Comparison of ENCODE assay signal across 8 cellular contexts in genomic region chr1:95116666-95117206, GRCh38. TPM values are rescaled to one million over a fixed set of nuclear protein-coding genes. Genes with fewer than 3 reads are reported as not detected.
DNase-seq lines count a peak whose midpoint lies in the region; ATAC-seq and TF ChIP-seq lines count a peak whose summit lies in the region.

No MANE protein-coding gene starts in this region.

- H3K27me3 ChIP-seq in H9 (ENCODE audit: insufficient read depth, low read length) (no peaks in the 10 kb centered on the region; the same call in 1 of the 2 replicates), cardiac muscle cell (no peaks in the 10 kb centered on the region), ovary (no peaks in the 10 kb centered on the region), aorta (ENCODE audit: control insufficient read depth in 1 of 2, insufficient read depth in 2 of 2, low read length in 1 of 2) (no peaks in the 10 kb centered on the region)

- H3K4me3 ChIP-seq in cardiac muscle cell, result peak overlapping the region; percentile 98
- peak overlapping the region; percentile 95 for H3K4me3 ChIP-seq in ovary
- H3K4me3 ChIP-seq in aorta (ENCODE audit: low read length in 2 of 2), result peak overlapping the region; percentile 88 to 99

- no peaks in the 10 kb centered on the region for H4K20me1 ChIP-seq in H9 (ENCODE audit: control insufficient read depth, insufficient read depth, insufficient read length)

- no peaks in the 10 kb centered on the region for H3K36me3 Mint-ChIP-seq in H9 (ENCODE audit: insufficient read depth in 1 of 3, low read depth in 3 of 3)
- no peaks in the 10 kb centered on the region for H3K36me3 Mint-ChIP-seq in activated naive CD4-positive, alpha-beta T cell treated with anti-CD3 and anti-CD28 coated beads, Interleukin-2, amount 50 U/mL, for 24 hours

- peaks cover 17% of the 10 kb centered on the region for H3K27me3 Mint-ChIP-seq in H9 (ENCODE audit: low read depth)
- peaks cover 32% of the 10 kb centered on the region for H3K27me3 Mint-ChIP-seq in activated naive CD4-positive, alpha-beta T cell treated with anti-CD3 and anti-CD28 coated beads, Interleukin-2, amount 50 U/mL, for 24 hours

- no peak overlapping the region for H3K4ac ChIP-seq in H9 (ENCODE audit: low read depth, low read length)

- H2AK5ac ChIP-seq in H9 (ENCODE audit: insufficient read length, low read length), result no peak overlapping the region

- no peak overlapping the region for H4K5ac ChIP-seq in H9 (ENCODE audit: insufficient read length, low read depth, low read length)

- H3T11ph ChIP-seq in H9 (ENCODE audit: low read length), result no peak overlapping the region

- no peak overlapping the region for H3K9ac ChIP-seq in H9 (ENCODE audit: extremely low read depth, insufficient read length, low read length)

- H3K4me1 ChIP-seq in H9 (ENCODE audit: insufficient read depth, low read length) (no peaks in the 10 kb centered on the region), cardiac muscle cell (ENCODE audit: low read depth) (peaks cover 16% of the 10 kb centered on the region), ovary (ENCODE audit: insufficient read depth) (peaks cover 2% of the 10 kb centered on the region), aorta (ENCODE audit: control insufficient read depth in 1 of 2, insufficient read depth in 2 of 2, low read length in 2 of 2) (peaks cover 2 to 3% of the 10 kb centered on the region in 2 donors)

- TF ChIP-seq POLR2A in ovary (IDR thresholded peaks at IDR 0.05), result no peak

- no peaks in the 10 kb centered on the region for H3K79me1 ChIP-seq in H9 (ENCODE audit: insufficient read depth, low read depth, low read length, poor library complexity, severe bottlenecking)

- intact Hi-C loops in ovary (cut with DNase I) (loop anchor here in 1 of 4 donors (5.0 kb wide), 1 partner anchor 116 kb away; the partner anchor contains the start of gene RWDD3), aorta (cut with DNase I) (loop anchor here (2.0 to 10.0 kb wide), 4 partner anchors 39 to 118 kb away; partner anchors contain the start of genes RWDD3 (in 2 of the 2) and ALG14 (in 1 of the 2))

- H3K23me2 ChIP-seq in H9 (ENCODE audit: insufficient read length, low read depth, low read length, poor library complexity, severe bottlenecking), result peaks cover 8% of the 10 kb centered on the region

- H2BK20ac ChIP-seq in H9 (ENCODE audit: low read depth, low read length, poor library complexity, severe bottlenecking), result no peak overlapping the region

- peak; percentile 24 for DNase-seq in EH (ENCODE audit: low read depth)
- DNase-seq in H9, result peak; percentile 79
- peak; percentile 78 for DNase-seq in M059J (ENCODE audit: low read depth)
- DNase-seq in SHP77 treated with DMSO at 0.1 percent for 48 hours (lab: John Stamatoyannopoulos, UW), result peak; percentile 19
- peak; percentile 47 to 86 for DNase-seq in cardiac muscle cell (ENCODE audit: low read depth in 1 of 2, low spot score in 1 of 2)
- peak; percentile 35 to 60 (median 44) for DNase-seq in ovary
- peak; percentile 52 to 78 for DNase-seq in aorta

- peak overlapping the region; percentile 87 for H3K4me2 ChIP-seq in H9 (ENCODE audit: insufficient read depth, insufficient read length, low read length)

- no peak overlapping the region for H4K8ac ChIP-seq in H9 (replicated peaks; ENCODE audit: insufficient read length, low read depth, low read length)

- H3K18ac ChIP-seq in H9 (ENCODE audit: insufficient read length, low read depth, low read length), result no peak overlapping the region

- TF ChIP-seq EP300 in ovary (IDR thresholded peaks at IDR 0.05), result no peak

- no peak overlapping the region for H3K23ac ChIP-seq in H9 (ENCODE audit: insufficient read length, low read depth, low read length)

- 0 out of 7 replicates have a peak overlapping the region, but pooled peaks of 1 of the 3 experiments have one; percentile 65 for H3K27ac Mint-ChIP-seq in H9
- no peak overlapping the region for H3K27ac Mint-ChIP-seq in activated naive CD4-positive, alpha-beta T cell treated with anti-CD3 and anti-CD28 coated beads, Interleukin-2, amount 50 U/mL, for 24 hours

- H3K79me2 ChIP-seq in H9 (ENCODE audit: insufficient read depth, low read length), result no peaks in the 10 kb centered on the region

- TF ChIP-seq CTCF in H9 (conservative IDR thresholded peaks at IDR 0.05) (peak; percentile 77), cardiac muscle cell (IDR thresholded peaks at IDR 0.05; ENCODE audit: low read depth, low read length) (peak; percentile 53), ovary (IDR thresholded peaks at IDR 0.05) (peak in 2 of 3 donors; percentile 35 to 47)

- no peak overlapping the region for H2BK12ac ChIP-seq in H9 (ENCODE audit: insufficient read length, low read depth, low read length)

- ATAC-seq in aorta (ENCODE audit: low FRiP score), result peak; percentile 83

- no peaks in the 10 kb centered on the region for H3K9me3 Mint-ChIP-seq in H9
- no peaks in the 10 kb centered on the region for H3K9me3 Mint-ChIP-seq in activated naive CD4-positive, alpha-beta T cell treated with anti-CD3 and anti-CD28 coated beads, Interleukin-2, amount 50 U/mL, for 24 hours

- H2BK5ac ChIP-seq in H9 (ENCODE audit: insufficient read length, low read length), result no peak overlapping the region

- H3K36me3 ChIP-seq in cardiac muscle cell (no peaks in the 10 kb centered on the region), ovary (no peaks in the 10 kb centered on the region), aorta (ENCODE audit: control insufficient read depth in 1 of 2, insufficient read depth in 2 of 2, low read length in 1 of 2) (peaks cover 0 to 1% of the 10 kb centered on the region in 2 donors)

- no peak overlapping the region for H3K27ac ChIP-seq in H9 (ENCODE audit: insufficient read length, low read depth, low read length)
- peak overlapping the region; percentile 93 for H3K27ac ChIP-seq in cardiac muscle cell
- peak overlapping the region; percentile 26 to 50 for H3K27ac ChIP-seq in ovary
- H3K27ac ChIP-seq in aorta (ENCODE audit: low read depth in 1 of 2, low read length in 2 of 2), result peak overlapping the region in 1 of 2 donors; percentile 28

- H2AFZ ChIP-seq in H9 (ENCODE audit: low read length), result peak overlapping the region; percentile 87

- no peak overlapping the region for H3K14ac ChIP-seq in H9 (ENCODE audit: insufficient read depth, low read length)

- H3K4me1 Mint-ChIP-seq in H9, result peaks cover 18 to 21% of the 10 kb centered on the region in 2 experiments
- H3K4me1 Mint-ChIP-seq in activated naive CD4-positive, alpha-beta T cell treated with anti-CD3 and anti-CD28 coated beads, Interleukin-2, amount 50 U/mL, for 24 hours, result peaks cover 11% of the 10 kb centered on the region

- peak overlapping the region; percentile 84 to 96 for H3K4me3 Mint-ChIP-seq in H9
- peak overlapping the region; percentile 87 for H3K4me3 Mint-ChIP-seq in activated naive CD4-positive, alpha-beta T cell treated with anti-CD3 and anti-CD28 coated beads, Interleukin-2, amount 50 U/mL, for 24 hours

- H3K56ac ChIP-seq in H9 (ENCODE audit: insufficient read length, low read depth, low read length), result no peak overlapping the region

- no peak overlapping the region for H4K91ac ChIP-seq in H9 (ENCODE audit: insufficient read length, low read depth, low read length)

- no peak overlapping the region for H2BK120ac ChIP-seq in H9 (ENCODE audit: low read depth, low read length, poor library complexity, severe bottlenecking)

- WGBS in H9 (ENCODE audit: extremely low coverage, insufficient read length, low lambda C conversion rate), result no CpG with 5 or more reads among the region's 17 CpGs
- WGBS in ovary, 3 donors, result 2 to 3% (median 3%) methylated on average over 17 of the region's 17 CpGs
- 0% methylated on average over 17 of the region's 17 CpGs for WGBS in aorta, 2 donors

- H3K9me3 ChIP-seq in H9 (ENCODE audit: control insufficient read depth, low read depth, low read length) (no peaks in the 10 kb centered on the region), cardiac muscle cell (ENCODE audit: low read depth) (no peaks in the 10 kb centered on the region), ovary (no peaks in the 10 kb centered on the region), aorta (ENCODE audit: control insufficient read depth, low read length) (no peaks in the 10 kb centered on the region)

- no peak overlapping the region for H2BK15ac ChIP-seq in H9 (ENCODE audit: low read depth, low read length)

RNA-seq across cellular contexts. Expression of gene TLCD4, which starts 0.4 kb away (rescaled TPM):
- total RNA-seq in H9 (2021) (1.8 and 2.0 TPM in 2 replicates), cardiac muscle cell (7.6 and 13.7 TPM in 2 replicates), ovary (10 to 100 TPM in 2 of 7 donors, 1 to 10 TPM in 5; 4.4 to 10.8 (median 6.2) TPM), aorta (10 to 100 TPM in 1 of 2 donors, 1 to 10 TPM in 1; 9.3 to 17.3 TPM)
- total RNA-seq in M059J (2014; rRNA removed; shearing (Covaris generic)), result 10.1 and 11.5 TPM in 2 replicates
- polyA plus RNA-seq in cardiac muscle cell (15.1 and 24.9 TPM in 2 replicates), ovary (1 to 10 TPM; 1.1 to 9.9 TPM), aorta (1 to 10 TPM; 2.7 to 5.5 TPM)

RNA-seq across cellular contexts. Expression of gene ALG14, which starts 44.0 kb away (rescaled TPM):
- total RNA-seq in H9 (2021) (2.5 and 2.7 TPM in 2 replicates), cardiac muscle cell (2.7 and 4.1 TPM in 2 replicates), ovary (1 to 10 TPM; 1.2 to 8.6 (median 3.6) TPM), aorta (1 to 10 TPM; 2.8 to 3.2 TPM)
- 1.9 and 2.1 TPM in 2 replicates for total RNA-seq in M059J (2014; rRNA removed; shearing (Covaris generic))
- polyA plus RNA-seq in cardiac muscle cell (8.2 and 10.3 TPM in 2 replicates), ovary (10 to 100 TPM in 1 of 2 donors, 1 to 10 TPM in 1; 1.2 to 16.3 TPM), aorta (under 1 TPM; 0.50 to 0.79 TPM)

Comparison
In these comparisons a context has a peak if more than half of its experiments do, and no peak if none do; other contexts are left out.
1. DNase-seq: peak in every context shown above with its lines; median percentile 79 in H9; 78 in M059J; 66 in cardiac muscle cell; 65 in aorta; 44 in ovary; 24 in EH; 19 in SHP77 treated with DMSO at 0.1 percent for 48 hours.